In the genomic region with DNA sequence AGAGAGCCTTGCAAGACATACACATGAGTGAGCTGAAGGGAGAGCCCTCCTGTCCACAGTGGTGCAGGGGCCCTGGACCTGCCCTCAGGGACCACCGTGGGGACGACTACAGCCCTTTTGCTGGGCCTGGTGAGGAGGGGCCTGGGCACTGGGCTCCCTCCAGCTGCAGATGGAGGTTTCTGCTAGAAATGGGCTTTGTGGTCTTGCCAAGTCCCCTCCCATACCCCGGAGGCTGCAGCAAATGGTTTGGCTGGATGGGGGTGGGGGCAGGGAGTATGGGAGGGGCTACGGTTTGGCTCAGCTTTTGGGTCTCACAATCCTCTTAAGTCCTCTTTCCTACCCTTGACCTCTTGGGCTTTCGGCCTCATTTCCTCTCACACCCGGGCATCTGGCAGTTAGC, we compare ENCODE assay signal across 19 cellular contexts. TPM values are rescaled to one million over a fixed set of nuclear protein-coding genes. Genes with fewer than 3 reads are reported as not detected.
A peak's percentile ranks its signal among the peaks of the same experiment; 100 is the strongest.
DNase-seq lines count a peak whose midpoint lies in the region; ATAC-seq and TF ChIP-seq lines count a peak whose summit lies in the region.
"Had no signal": no experiment of that assay in that cellular context is flagged by ENCODE, and none has a peak within 500 bp of the region (broad histone marks: within the 10 kb centered on the region; RNA-seq: fewer than 3 reads in every experiment).

No MANE protein-coding gene starts in this region.

- peak overlapping the region; percentile 24 for H3K27ac Mint-ChIP-seq in activated naive CD4-positive, alpha-beta T cell treated with anti-CD3 and anti-CD28 coated beads for 36 hours
- peak overlapping the region in 1 of 2 donors; percentile 53 for H3K27ac Mint-ChIP-seq in natural killer cell treated with Interleukin-12 subunit alpha and Interleukin-12 subunit beta and Interleukin-15 and Interleukin-18, amount 100 ng/mL, for 72 hours
- H3K27ac Mint-ChIP-seq: activated T-helper 1 cell treated with anti-CD3 and anti-CD28 coated beads, Interleukin-12 subunit alpha, Interleukin-12 subunit beta, Interleukin-2, Interleukin-4 antibody, amounts not matched to agents 30 ng/mL and 10 ng/mL and 1 ng/mL, durations not matched to agents 14 hours and 24 hours and 36 hours had no signal

- no peak for DNase-seq in activated naive CD4-positive, alpha-beta T cell treated with anti-CD3 and anti-CD28 coated beads for 36 hours
- DNase-seq in activated naive CD4-positive, alpha-beta T cell treated with Interleukin-2 at 50 U/mL for 16 hours, result no peak
- DNase-seq in ecto neural progenitor cell (ENCODE audit: low spot score) (peak; percentile 55), upper lobe of right lung (peak; percentile 45), cerebellar cortex (ENCODE audit: low spot score) (no peak)
- DNase-seq in natural killer cell treated with Interleukin-12 subunit alpha and Interleukin-12 subunit beta and Interleukin-15 and Interleukin-18, amount 100 ng/mL, for 72 hours (ENCODE audit: low spot score), result peak; percentile 8
- DNase-seq in activated naive CD4-positive, alpha-beta T cell (lab: John Stamatoyannopoulos, UW), result no peak
- DNase-seq: activated CD4-positive, alpha-beta T cell treated with anti-CD3 and anti-CD28 coated beads for 48 hours; Caco-2; NCI-H1105; stimulated activated naive CD4-positive, alpha-beta T cell treated with Interleukin-2 at 50 U/mL for 16 hours; T-helper 1 cell had no signal

- peaks cover 57% of the 10 kb centered on the region for H3K4me1 Mint-ChIP-seq in activated naive CD4-positive, alpha-beta T cell treated with anti-CD3 and anti-CD28 coated beads for 36 hours (ENCODE audit: low read depth)
- peaks cover 31 to 65% of the 10 kb centered on the region in 2 donors for H3K4me1 Mint-ChIP-seq in natural killer cell treated with Interleukin-12 subunit alpha and Interleukin-12 subunit beta and Interleukin-15 and Interleukin-18, amount 100 ng/mL, for 72 hours (ENCODE audit: low read depth in 2 of 2)

- H3K36me3 Mint-ChIP-seq in activated naive CD4-positive, alpha-beta T cell treated with anti-CD3 and anti-CD28 coated beads for 36 hours (ENCODE audit: low read depth), result peaks cover 7% of the 10 kb centered on the region
- H3K36me3 Mint-ChIP-seq in natural killer cell treated with Interleukin-12 subunit alpha and Interleukin-12 subunit beta and Interleukin-15 and Interleukin-18, amount 100 ng/mL, for 72 hours, result no peaks in the 10 kb centered on the region

- H3K4me3 Mint-ChIP-seq in activated naive CD4-positive, alpha-beta T cell treated with anti-CD3 and anti-CD28 coated beads for 36 hours, result no peak overlapping the region
- H3K4me3 Mint-ChIP-seq in natural killer cell treated with Interleukin-12 subunit alpha and Interleukin-12 subunit beta and Interleukin-15 and Interleukin-18, amount 100 ng/mL, for 72 hours, result no peak overlapping the region
- H3K4me3 Mint-ChIP-seq: activated T-helper 1 cell treated with anti-CD3 and anti-CD28 coated beads, Interleukin-12 subunit alpha, Interleukin-12 subunit beta, Interleukin-2, Interleukin-4 antibody, amounts not matched to agents 30 ng/mL and 10 ng/mL and 1 ng/mL, durations not matched to agents 14 hours and 24 hours and 36 hours had no signal

- TF ChIP-seq CTCF in upper lobe of right lung (IDR thresholded peaks at IDR 0.05), result no peak

- no peaks in the 10 kb centered on the region for H3K27me3 Mint-ChIP-seq in activated naive CD4-positive, alpha-beta T cell treated with anti-CD3 and anti-CD28 coated beads for 36 hours (ENCODE audit: low read depth)
- no peaks in the 10 kb centered on the region for H3K27me3 Mint-ChIP-seq in natural killer cell treated with Interleukin-12 subunit alpha and Interleukin-12 subunit beta and Interleukin-15 and Interleukin-18, amount 100 ng/mL, for 72 hours
- H3K27me3 Mint-ChIP-seq: IgD-negative memory B cell had no signal

- H3K9me3 Mint-ChIP-seq in activated naive CD4-positive, alpha-beta T cell treated with anti-CD3 and anti-CD28 coated beads for 36 hours, result no peaks in the 10 kb centered on the region
- no peaks in the 10 kb centered on the region for H3K9me3 Mint-ChIP-seq in natural killer cell treated with Interleukin-12 subunit alpha and Interleukin-12 subunit beta and Interleukin-15 and Interleukin-18, amount 100 ng/mL, for 72 hours
- H3K9me3 Mint-ChIP-seq: activated T-helper 1 cell treated with anti-CD3 and anti-CD28 coated beads, Interleukin-12 subunit alpha, Interleukin-12 subunit beta, Interleukin-2, Interleukin-4 antibody, amounts not matched to agents 30 ng/mL and 10 ng/mL and 1 ng/mL, durations not matched to agents 14 hours and 24 hours and 36 hours; IgD-negative memory B cell had no signal

- no peak overlapping the region for H3K4me3 ChIP-seq in upper lobe of right lung
- H3K4me3 ChIP-seq: A549, GM23248, right atrium auricular region had no signal

- no peaks in the 10 kb centered on the region for H3K36me3 ChIP-seq in upper lobe of right lung
- H3K36me3 ChIP-seq: right atrium auricular region had no signal

- H3K9me3 ChIP-seq in upper lobe of right lung, result no peaks in the 10 kb centered on the region
- H3K9me3 ChIP-seq: A549, Caco-2, right atrium auricular region had no signal

- peaks cover 38% of the 10 kb centered on the region for H3K4me1 ChIP-seq in upper lobe of right lung

- H3K27ac ChIP-seq in upper lobe of right lung, result no peak overlapping the region
- H3K27ac ChIP-seq: A549, GM23248, right atrium auricular region had no signal

- no peak for ATAC-seq in natural killer cell treated with Interleukin-12 subunit alpha and Interleukin-12 subunit beta and Interleukin-15 and Interleukin-18, amount 100 ng/mL, for 72 hours
- ATAC-seq in upper lobe of right lung, result no peak
- ATAC-seq in GM18517 (IDR thresholded peaks at IDR 0.05; ENCODE audit: unreplicated experiment), result no peak
- ATAC-seq: A549, Panc1 had no signal

- CTCF ChIA-PET in activated naive CD4-positive, alpha-beta T cell treated with anti-CD3 and anti-CD28 coated beads for 36 hours (lab: Charles Lee), result interaction anchor here (0.6 to 0.7 kb wide), 4 partner anchors 9 to 155 kb away, joined by 3 to 5 read pairs (median 3); no protein-coding TSS in a partner anchor

- H3K27me3 ChIP-seq in upper lobe of right lung, result no peaks in the 10 kb centered on the region
- H3K27me3 ChIP-seq: right atrium auricular region had no signal

- intact Hi-C loops in activated naive CD4-positive, alpha-beta T cell treated with anti-CD3 and anti-CD28 coated beads for 36 hours (cut with micrococcal nuclease), result no loop called here
- intact Hi-C loops in upper lobe of right lung (cut with DNase I), result no loop called here

RNA-seq across cellular contexts. Expression of gene TET3, which starts 21.7 kb away (rescaled TPM):
- total RNA-seq in activated naive CD4-positive, alpha-beta T cell treated with anti-CD3 and anti-CD28 coated beads for 36 hours, result 10 to 100 TPM; 14.4 to 15.2 TPM
- total RNA-seq in natural killer cell treated with Interleukin-12 subunit alpha and Interleukin-12 subunit beta and Interleukin-15 and Interleukin-18, amount 100 ng/mL, for 72 hours, result 10 to 100 TPM; 29.3 to 70.3 TPM
- total RNA-seq in upper lobe of right lung, result 19.9 TPM

Comparison
In these comparisons a context has a peak if more than half of its experiments do, and no peak if none do; other contexts are left out.
1. DNase-seq: peak in ecto neural progenitor cell (single experiment), natural killer cell treated with Interleukin-12 subunit alpha and Interleukin-12 subunit beta and Interleukin-15 and Interleukin-18, amount 100 ng/mL, for 72 hours (single experiment) and upper lobe of right lung (single experiment); none in activated naive CD4-positive, alpha-beta T cell treated with anti-CD3 and anti-CD28 coated beads for 36 hours (single experiment), activated naive CD4-positive, alpha-beta T cell treated with Interleukin-2 at 50 U/mL for 16 hours (single experiment), cerebellar cortex (single experiment) and activated naive CD4-positive, alpha-beta T cell (0 of 4).